16 cellular contexts compared by ENCODE assay signal in the genomic region with DNA sequence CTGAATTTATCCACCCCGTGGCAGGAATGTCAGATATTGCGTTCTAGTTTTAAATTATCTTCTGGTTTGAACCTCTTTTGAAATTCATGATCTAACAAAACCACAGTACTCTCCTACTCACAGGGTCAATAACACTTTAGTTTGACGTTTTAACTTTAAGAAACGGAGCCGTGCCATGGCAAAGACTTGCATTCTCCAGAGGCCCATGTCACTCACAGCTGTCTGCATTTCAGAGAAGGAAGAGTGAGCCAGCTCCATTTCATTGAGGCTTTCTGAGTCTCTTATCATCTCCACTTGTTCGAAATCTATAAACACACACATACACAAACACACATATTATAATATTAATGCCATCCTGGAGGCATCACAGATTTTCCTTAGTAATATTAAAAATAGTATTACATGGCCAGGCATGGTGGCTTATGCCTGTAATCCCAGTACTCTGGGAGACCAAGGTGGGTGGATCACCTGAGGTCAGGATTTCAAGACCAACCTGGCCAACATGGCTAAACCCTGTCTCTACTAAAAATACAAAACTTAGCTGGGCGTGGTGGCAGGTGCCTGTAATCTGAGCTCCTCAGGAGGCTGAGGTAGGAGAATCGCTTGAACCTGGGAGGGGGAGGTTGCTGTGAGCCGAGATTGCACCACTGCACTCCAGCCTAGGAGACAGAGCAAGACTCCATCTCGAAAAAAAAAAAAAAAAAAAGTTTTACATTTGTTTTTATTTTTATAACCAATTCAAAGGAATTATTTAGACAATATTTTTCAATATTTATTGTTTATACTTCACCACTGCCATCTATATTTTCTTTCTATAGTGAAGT. TPM values are rescaled to one million over a fixed set of nuclear protein-coding genes. Genes with fewer than 3 reads are reported as not detected.
DNase-seq lines count a peak whose midpoint lies in the region; ATAC-seq, FAIRE-seq and TF ChIP-seq lines count a peak whose summit lies in the region.
"Had no signal": no experiment of that assay in that cellular context is flagged by ENCODE, and none has a peak within 500 bp of the region (broad histone marks: within the 10 kb centered on the region; RNA-seq: fewer than 3 reads in every experiment).

No MANE protein-coding gene starts in this region.

- in situ Hi-C loops in K562 (cut with MboI): no loop called here

- H3K4me3 ChIP-seq in K562 (no peak overlapping the region), fibroblast of lung (replicated peaks in 1 of 4; ENCODE audit: control extremely low read depth in 1 of 4, insufficient read depth in 1 of 4, low read depth in 3 of 4, low read length in 4 of 4) (no peak overlapping the region), neural cell (ENCODE audit: low read length) (no peak overlapping the region), skeletal muscle tissue (ENCODE audit: low read length in 3 of 3) (no peak overlapping the region), small intestine (ENCODE audit: low read depth in 1 of 2, low read length in 2 of 2) (no peak overlapping the region)
- H3K4me3 ChIP-seq: BLaER1 treated with 17β-estradiol and CSF1 and Interleukin-3, amounts not matched to agents 10 nM and 100 nM had no signal

- no peaks in the 10 kb centered on the region for H3K9me1 ChIP-seq in K562 (ENCODE audit: control insufficient read depth, insufficient read depth, low read length)

- ATAC-seq in K562: no peak
- ATAC-seq: CD8-positive, alpha-beta T cell; HepG2 had no signal

- TF ChIP-seq CTCF in K562 (IDR thresholded peaks at IDR 0.05 in 2 of 3, conservative IDR thresholded peaks at IDR 0.05 in 1 of 3; ENCODE audit: insufficient read depth in 2 of 3, low read depth in 1 of 3, low read length in 3 of 3) (no peak), fibroblast of lung (conservative IDR thresholded peaks at IDR 0.05 in 1 of 2, IDR thresholded peaks at IDR 0.05 in 1 of 2; ENCODE audit: low read depth in 1 of 2, low read length in 2 of 2) (no peak), neural cell (IDR thresholded peaks at IDR 0.05; ENCODE audit: poor library complexity, severe bottlenecking) (no peak)

- H3K79me2 ChIP-seq in K562 (ENCODE audit: control insufficient read depth, insufficient read depth, low read length): no peaks in the 10 kb centered on the region
- H3K79me2 ChIP-seq in fibroblast of lung (ENCODE audit: control insufficient read depth, insufficient read depth, low read length): no peaks in the 10 kb centered on the region
- no peaks in the 10 kb centered on the region for H3K79me2 ChIP-seq in neural cell (replicated peaks; ENCODE audit: insufficient read depth, low read length)

- H3K9ac ChIP-seq in K562 (ENCODE audit: insufficient read depth in 1 of 2, low read depth in 2 of 2, low read length in 2 of 2) (no peak overlapping the region), fibroblast of lung (ENCODE audit: insufficient read depth, low read length) (no peak overlapping the region), neural cell (ENCODE audit: low read length) (no peak overlapping the region), skeletal muscle tissue (ENCODE audit: low read depth in 1 of 3, low read length in 3 of 3) (no peak overlapping the region)
- H3K9ac ChIP-seq: BLaER1 treated with 17β-estradiol and CSF1 and Interleukin-3, amounts not matched to agents 10 nM and 100 nM had no signal

- H3F3A ChIP-seq in neural cell (ENCODE audit: insufficient read depth, low read length, poor library complexity, severe bottlenecking): no peaks in the 10 kb centered on the region

- no peak for DNase-seq in K562 (ENCODE audit: extremely low read depth in 1 of 4, low spot score in 3 of 4)
- DNase-seq in fibroblast of lung (ENCODE audit: low read depth in 2 of 2): no peak
- DNase-seq in small intestine: no peak
- DNase-seq in activated CD4-positive, alpha-beta T cell treated with anti-CD3 and anti-CD28 coated beads for 1 hour: no peak
- DNase-seq in NAMALWA (ENCODE audit: low spot score): no peak
- DNase-seq: 8988T; Calu3; CD8-positive, alpha-beta T cell; DMS79 treated with DMSO at 0.1 percent for 48 hours; GF-D8; GOT3; H9 had no signal

- TF ChIP-seq EP300 in K562 (IDR thresholded peaks at IDR 0.05; ENCODE audit: low read length) (no peak), neural cell (conservative IDR thresholded peaks at IDR 0.05; ENCODE audit: poor library complexity, severe bottlenecking) (peak; percentile 88)

- 42% methylated on average over 9 of the region's 10 CpGs for WGBS in K562 (ENCODE audit: insufficient coverage, low coverage, missing lambda C conversion rate)
- 87 to 90% (median 87%) methylated on average over 10 of the region's 10 CpGs for WGBS in small intestine, 3 donors

- POLR2A ChIA-PET in K562 (lab: Yijun Ruan, JAX): no interaction called here

- H3K4me2 ChIP-seq in K562 (ENCODE audit: insufficient read depth, low read length): no peak overlapping the region
- no peak overlapping the region for H3K4me2 ChIP-seq in fibroblast of lung (ENCODE audit: extremely low read depth, insufficient read depth, low read length)
- no peak overlapping the region for H3K4me2 ChIP-seq in neural cell (ENCODE audit: low read length)
- H3K4me2 ChIP-seq: BLaER1 treated with 17β-estradiol and CSF1 and Interleukin-3, amounts not matched to agents 10 nM and 100 nM had no signal

- H3K36me3 ChIP-seq in K562 (ENCODE audit: control insufficient read depth, insufficient read depth, low read length) (no peaks in the 10 kb centered on the region; the same call in 2 of the 3 replicates), fibroblast of lung (ENCODE audit: control insufficient read depth, insufficient read depth, low read length) (no peaks in the 10 kb centered on the region), neural cell (ENCODE audit: insufficient read depth, low read length) (no peaks in the 10 kb centered on the region), skeletal muscle tissue (ENCODE audit: control insufficient read depth in 3 of 3, insufficient read depth in 3 of 3, low read length in 3 of 3) (peaks cover 2 to 8% (median 6%) of the 10 kb centered on the region in 3 donors), small intestine (ENCODE audit: control insufficient read depth in 2 of 2, insufficient read depth in 2 of 2, low read length in 2 of 2) (no peaks in the 10 kb centered on the region)

- no peaks in the 10 kb centered on the region for H3K9me2 ChIP-seq in neural cell (ENCODE audit: insufficient read depth, low read length)

- TF ChIP-seq RAD21 in K562 (CRISPR knock-in tag; conservative IDR thresholded peaks at IDR 0.05 in 1 of 2, IDR thresholded peaks at IDR 0.05 in 1 of 2) (no peak), neural cell (conservative IDR thresholded peaks at IDR 0.05) (no peak)

- intact Hi-C loops in K562 (cut with micrococcal nuclease): no loop called here

- BruUV-seq in K562 (replicated peaks; lab: Mats Ljungman, UMichigan): no TSS peak

- no peak for TF ChIP-seq POLR2A in K562 (conservative IDR thresholded peaks at IDR 0.05)

- H3K27ac ChIP-seq in K562 (ENCODE audit: extremely low read depth, low read depth, low read length) (no peak overlapping the region), fibroblast of lung (ENCODE audit: insufficient read depth, low read length) (no peak overlapping the region), neural cell (ENCODE audit: low read length) (peak overlapping the region; percentile 57), skeletal muscle tissue (ENCODE audit: low read depth, low read length) (peak overlapping the region; percentile 55), small intestine (ENCODE audit: low read depth in 1 of 2, low read length in 1 of 2) (no peak overlapping the region)
- H3K27ac ChIP-seq: BLaER1 treated with 17β-estradiol and CSF1 and Interleukin-3, amounts not matched to agents 10 nM and 100 nM had no signal

- H4K20me1 ChIP-seq in K562 (replicated peaks; ENCODE audit: control insufficient read depth, insufficient read depth, low read length) (no peaks in the 10 kb centered on the region), fibroblast of lung (ENCODE audit: control insufficient read depth, extremely low read depth, insufficient read depth, low read length) (no peaks in the 10 kb centered on the region), neural cell (ENCODE audit: insufficient read depth) (no peaks in the 10 kb centered on the region)
- H4K20me1 ChIP-seq: BLaER1 treated with 17β-estradiol and CSF1 and Interleukin-3, amounts not matched to agents 10 nM and 100 nM had no signal

- CTCF ChIA-PET in K562 (lab: Yijun Ruan, JAX; ENCODE audit: low intra/inter-chr PET ratio): no interaction called here

- H3K9me3 ChIP-seq in K562 (replicated peaks; ENCODE audit: control insufficient read depth, insufficient read depth, low read depth, low read length) (no peaks in the 10 kb centered on the region), fibroblast of lung (ENCODE audit: control insufficient read depth, insufficient read depth, low read depth, low read length) (no peaks in the 10 kb centered on the region), neural cell (ENCODE audit: low read length) (no peaks in the 10 kb centered on the region), skeletal muscle tissue (ENCODE audit: control insufficient read depth in 3 of 3, low read length in 3 of 3) (no peaks in the 10 kb centered on the region), small intestine (ENCODE audit: control insufficient read depth, low read depth) (no peaks in the 10 kb centered on the region)
- H3K9me3 ChIP-seq: BLaER1 treated with 17β-estradiol and CSF1 and Interleukin-3, amounts not matched to agents 10 nM and 100 nM had no signal

- FAIRE-seq in K562 (lab: Jason Lieb, UNC) (no peak), small intestine (lab: Jason Lieb, UNC) (no peak)
- FAIRE-seq: HepG2 had no signal

- peak overlapping the region; percentile 54; the same call in 1 of the 2 replicates for H2AFZ ChIP-seq in K562 (ENCODE audit: low read depth, low read length)
- peak overlapping the region; percentile 11 for H2AFZ ChIP-seq in fibroblast of lung (ENCODE audit: low read length)
- H2AFZ ChIP-seq in neural cell (ENCODE audit: low read depth, low read length): no peak overlapping the region

- H3K4me1 ChIP-seq in K562 (replicated peaks in 1 of 2; ENCODE audit: control insufficient read depth in 2 of 2, insufficient read depth in 2 of 2, low read length in 2 of 2): peaks cover 13 to 28% of the 10 kb centered on the region in 2 experiments
- no peaks in the 10 kb centered on the region for H3K4me1 ChIP-seq in fibroblast of lung (ENCODE audit: control insufficient read depth, extremely low read depth, insufficient read depth, low read length)
- peaks cover 0 to 2% (median 0%) of the 10 kb centered on the region in 3 donors for H3K4me1 ChIP-seq in skeletal muscle tissue (ENCODE audit: control insufficient read depth in 3 of 3, insufficient read depth in 3 of 3, low read length in 3 of 3)
- H3K4me1 ChIP-seq in small intestine (ENCODE audit: control insufficient read depth in 2 of 2, insufficient read depth in 1 of 2, low read depth in 1 of 2, low read length in 1 of 2): no peaks in the 10 kb centered on the region
- H3K4me1 ChIP-seq: BLaER1 treated with 17β-estradiol and CSF1 and Interleukin-3, amounts not matched to agents 10 nM and 100 nM had no signal

- H3K27me3 ChIP-seq in K562 (ENCODE audit: control insufficient read depth in 2 of 2, insufficient read depth in 2 of 2, low read length in 2 of 2): no peaks in the 10 kb centered on the region
- no peaks in the 10 kb centered on the region for H3K27me3 ChIP-seq in fibroblast of lung (ENCODE audit: control insufficient read depth, insufficient read depth, low read length)
- no peaks in the 10 kb centered on the region for H3K27me3 ChIP-seq in neural cell (ENCODE audit: insufficient read depth, low read depth, low read length)
- no peaks in the 10 kb centered on the region for H3K27me3 ChIP-seq in skeletal muscle tissue (ENCODE audit: control insufficient read depth in 3 of 3, insufficient read depth in 3 of 3, low read length in 3 of 3)
- no peaks in the 10 kb centered on the region for H3K27me3 ChIP-seq in small intestine (ENCODE audit: control insufficient read depth in 2 of 2, insufficient read depth in 2 of 2, low read length in 2 of 2)
- H3K27me3 ChIP-seq: BLaER1 treated with 17β-estradiol and CSF1 and Interleukin-3, amounts not matched to agents 10 nM and 100 nM had no signal

RNA-seq across cellular contexts. Expression of a gene that starts 35.6 kb away (rescaled TPM):
- total RNA-seq in K562 (2011; cell fraction: chromatin; rRNA removed; ENCODE audit: low replicate concordance): 0.37 and 1.0 TPM in 2 replicates
- total RNA-seq in K562 (2011; cell fraction: nucleolus; rRNA removed): 0.17 and 0.39 TPM in 2 replicates
- total RNA-seq in K562 (2011; cell fraction: nucleoplasm; rRNA removed): 0.31 and 0.59 TPM in 2 replicates
- total RNA-seq in K562 (2014; rRNA removed) (0.12 and 0.23 TPM in 2 replicates), K562 (2014; rRNA removed; fragmentation: Illumina TruSeq; extraction: Trizol) (0.22 and 0.29 TPM in 2 replicates), K562 (2015; rRNA removed; fragmentation: Illumina TruSeq; extraction: Trizol) (0.11 and 0.34 TPM in 2 replicates), K562 (2021) (0.02 and 0.73 TPM in 2 replicates), fibroblast of lung (12.9 and 23.1 TPM in 2 replicates), skeletal muscle tissue (31.8 TPM)
- polyA plus RNA-seq in K562 (2011; rRNA removed) (0.15 and 0.17 TPM in 2 replicates), K562 (2014; fragmentation: Illumina TruSeq; extraction: Trizol) (0.06 and 0.12 TPM in 2 replicates), K562 (2014; fragmentation: Nextera tagmentation; extraction: Ambion mirVana) (under 1 TPM; 0.08 to 0.15 TPM), K562 (2014; rRNA removed) (0.05 and 0.13 TPM in 2 replicates), fibroblast of lung (4.2 and 4.3 TPM in 2 replicates), neural cell (1.6 TPM in 2 replicates), small intestine (1 to 10 TPM in 2 of 3 donors, under 1 TPM in 1; 0.89 to 6.5 (median 3.2) TPM)
- 0.04 and 0.09 TPM in 2 replicates for polyA plus RNA-seq in K562 (2011; cell fraction: cytosol; rRNA removed)
- 0.13 and 0.25 TPM in 2 replicates for polyA plus RNA-seq in K562 (2011; cell fraction: nucleus; rRNA removed)
- 0.14 TPM in 2 replicates for polyA plus RNA-seq in K562 (2012)
- 0.15 and 0.21 TPM in 2 replicates for polyA minus RNA-seq in K562 (2011; rRNA and poly(A)+ RNA removed)
- not detected in 2 replicates for polyA minus RNA-seq in K562 (2011; cell fraction: cytosol; rRNA and poly(A)+ RNA removed)
- 0.13 and 0.44 TPM in 2 replicates for polyA minus RNA-seq in K562 (2011; cell fraction: nucleus; rRNA and poly(A)+ RNA removed)
- polyA plus RNA-seq in fibroblast of lung (2012): 2.7 and 2.9 TPM in 2 replicates
- polyA minus RNA-seq in fibroblast of lung (ENCODE audit: low replicate concordance) (0.43 and 0.82 TPM in 2 replicates), neural cell (3.2 and 3.5 TPM in 2 replicates)
- total RNA-seq: Calu3, H9 had no signal

RNA-seq across cellular contexts. Expression of a gene that starts 45.4 kb away (rescaled TPM):
- total RNA-seq in K562 (2011; cell fraction: chromatin; rRNA removed; ENCODE audit: low replicate concordance): 0.46 TPM in 1 of 2 replicates, not detected in the other
- total RNA-seq in K562 (2011; cell fraction: nucleolus; rRNA removed): 0.26 TPM in 1 of 2 replicates, not detected in the other
- 0.07 TPM in 1 of 2 replicates, not detected in the other for total RNA-seq in K562 (2011; cell fraction: nucleoplasm; rRNA removed)
- 0.98 TPM in 1 of 2 replicates, not detected in the other for total RNA-seq in K562 (2014; rRNA removed)
- not detected in 2 replicates for total RNA-seq in K562 (2014; rRNA removed; fragmentation: Illumina TruSeq; extraction: Trizol)
- 0.04 TPM in 1 of 2 replicates, not detected in the other for total RNA-seq in K562 (2015; rRNA removed; fragmentation: Illumina TruSeq; extraction: Trizol)
- not detected in 2 replicates for total RNA-seq in K562 (2021)
- polyA plus RNA-seq in K562 (2011; rRNA removed): 0.24 TPM in 1 of 2 replicates, not detected in the other
- not detected in 2 replicates for polyA plus RNA-seq in K562 (2011; cell fraction: cytosol; rRNA removed)
- 0.18 TPM in 1 of 2 replicates, not detected in the other for polyA plus RNA-seq in K562 (2011; cell fraction: nucleus; rRNA removed)
- polyA plus RNA-seq in K562 (2012): 0.06 and 0.12 TPM in 2 replicates
- polyA plus RNA-seq in K562 (2014; fragmentation: Illumina TruSeq; extraction: Trizol): not detected in 2 replicates
- polyA plus RNA-seq in K562 (2014; fragmentation: Nextera tagmentation; extraction: Ambion mirVana): not detected
- 0.01 TPM in 1 of 2 replicates, not detected in the other for polyA plus RNA-seq in K562 (2014; rRNA removed)
- 0.09 TPM in 1 of 2 replicates, not detected in the other for polyA minus RNA-seq in K562 (2011; rRNA and poly(A)+ RNA removed)
- not detected in 2 replicates for polyA minus RNA-seq in K562 (2011; cell fraction: cytosol; rRNA and poly(A)+ RNA removed)
- 0.11 and 0.40 TPM in 2 replicates for polyA minus RNA-seq in K562 (2011; cell fraction: nucleus; rRNA and poly(A)+ RNA removed)
- total RNA-seq in fibroblast of lung: 3.1 and 14.1 TPM in 2 replicates
- 1.6 and 1.8 TPM in 2 replicates for polyA plus RNA-seq in fibroblast of lung
- polyA plus RNA-seq in fibroblast of lung (2012): 0.77 and 1.0 TPM in 2 replicates
- 0.55 and 1.1 TPM in 2 replicates for polyA minus RNA-seq in fibroblast of lung (ENCODE audit: low replicate concordance)
- 0.69 and 0.80 TPM in 2 replicates for polyA plus RNA-seq in neural cell
- 0.73 and 1.4 TPM in 2 replicates for polyA minus RNA-seq in neural cell
- total RNA-seq in skeletal muscle tissue: 30.3 TPM
- polyA plus RNA-seq in small intestine: 1 to 10 TPM in 1 of 3 donors, under 1 TPM in 2; 0.54 to 2.4 (median 0.89) TPM
- total RNA-seq: Calu3; CD8-positive, alpha-beta T cell; H9 had no signal
- polyA plus RNA-seq: HepG2 had no signal

Comparison
In these comparisons a context has a peak if more than half of its experiments do, and no peak if none do; other contexts are left out.
1. H3K27ac ChIP-seq: peak in neural cell (single experiment) and skeletal muscle tissue (single experiment); none in K562 (single experiment), fibroblast of lung (single experiment) and small intestine (0 of 2).